Comparison of ENCODE assay signal across 4 cellular contexts in genomic region chr20:20150241-20150640, GRCh38.
"Had no signal": no experiment of that assay in that cellular context is flagged by ENCODE, and none has a peak within 500 bp of the region (broad histone marks: within the 10 kb centered on the region; RNA-seq: fewer than 3 reads in every experiment).

No MANE protein-coding gene starts in this region.

- ATAC-seq: GM23338 had no signal

- H3K27ac Mint-ChIP-seq: GM23338, H9 had no signal

- DNase-seq: H9, HCEC 1CT, IMR-90 had no signal

- H3K4me1 Mint-ChIP-seq: GM23338, H9 had no signal

- H3K4me3 ChIP-seq: GM23338 had no signal

- H3K4me3 Mint-ChIP-seq: GM23338, H9 had no signal
